Comparison of ENCODE assay signal across 29 cellular contexts in the genomic region with DNA sequence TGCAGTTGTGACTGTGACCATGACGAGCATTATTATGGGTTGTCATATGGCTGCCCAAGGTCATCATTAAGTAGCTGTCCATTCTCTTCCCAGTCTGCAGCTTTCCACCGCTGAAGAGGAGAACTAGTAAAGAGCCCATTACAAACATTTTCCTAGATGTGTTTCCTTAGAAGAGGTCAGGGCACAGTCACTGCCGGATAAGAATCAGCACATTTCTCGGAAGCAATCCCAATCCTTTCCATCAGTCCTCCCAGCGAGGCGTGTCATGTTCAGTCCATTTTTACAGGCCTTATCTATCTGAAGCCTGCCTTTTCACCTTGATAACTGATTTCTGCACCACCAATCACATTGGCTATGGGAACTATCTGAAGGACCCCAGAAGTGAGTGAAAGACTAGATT.
"Had no signal": no experiment of that assay in that cellular context is flagged by ENCODE, and none has a peak within 500 bp of the region (broad histone marks: within the 10 kb centered on the region; RNA-seq: fewer than 3 reads in every experiment).

No MANE protein-coding gene starts in this region.

- ATAC-seq: naive thymus-derived CD4-positive, alpha-beta T cell; natural killer cell; pancreas; right lobe of liver; stimulated activated memory B cell treated with anti-CD40 and anti-IgM and Interleukin-4, amounts not matched to agents 10 μg/mL and 1 μg/mL and 100 μg/mL, for 72 hours; stimulated activated naive CD8-positive, alpha-beta T cell treated with anti-CD3 and anti-CD28 coated beads, Interleukin-15, amount 100 ng/mL, for 72 hours; stimulated activated naive CD8-positive, alpha-beta T cell treated with anti-CD3 and anti-CD28 coated beads, Interleukin-15, Interleukin-2, amounts not matched to agents 100 U/mL and 50 U/mL, for 24 hours had no signal

- DNase-seq: naive thymus-derived CD4-positive, alpha-beta T cell; natural killer cell; nucleus accumbens; pancreas; retina; right cardiac atrium; right lobe of liver; spleen; stimulated activated CD4-positive, alpha-beta T cell treated with anti-CD3 and anti-CD28 coated beads, Interleukin-12 subunit alpha, Interleukin-12 subunit beta, amount 100 ng/mL, for 4 hours; stimulated activated CD4-positive, alpha-beta T cell treated with anti-CD3 and anti-CD28 coated beads, Interleukin-1b, Interleukin-23, amount 100 ng/mL, for 48 hours; stimulated activated CD4-positive, alpha-beta T cell treated with anti-CD3 and anti-CD28 coated beads, Interleukin-4, amount 100 ng/mL, for 1 hour; stimulated activated CD4-positive, alpha-beta T cell treated with anti-CD3 and anti-CD28 coated beads, Interleukin-4, amount 100 ng/mL, for 4 hours; stimulated activated CD8-positive, alpha-beta memory T cell treated with anti-CD3 and anti-CD28 coated beads, Interleukin-4, amount 100 ng/mL, for 48 hours; stimulated activated naive CD4-positive, alpha-beta T cell; stimulated activated naive CD8-positive, alpha-beta T cell treated with anti-CD3 and anti-CD28 coated beads, Interleukin-15, amount 100 ng/mL, for 72 hours; stimulated activated naive CD8-positive, alpha-beta T cell treated with anti-CD3 and anti-CD28 coated beads, Interleukin-15, Interleukin-2, amounts not matched to agents 100 U/mL and 50 U/mL, for 24 hours; substantia nigra; testis; tibial artery; transverse colon; upper lobe of left lung had no signal

- FAIRE-seq: pancreas, urothelium cell line had no signal

- H3K36me3 ChIP-seq: neutrophil, pancreas, prostate gland, right lobe of liver, spleen, suprapubic skin, tibial artery, transverse colon, upper lobe of left lung, vagina had no signal

- H3K9me3 ChIP-seq: neutrophil, pancreas, prostate gland, right lobe of liver, spleen, suprapubic skin, testis, tibial artery, transverse colon, upper lobe of left lung, vagina had no signal

- H3K27me3 ChIP-seq: pancreas, right lobe of liver, suprapubic skin, testis, tibial artery, transverse colon, upper lobe of left lung, vagina had no signal

- H3K4me3 ChIP-seq: pancreas, prostate gland, right lobe of liver, skin epidermis, smooth muscle cell, spleen, suprapubic skin, testis, tibial artery, transverse colon, upper lobe of left lung, vagina had no signal

- H3K4me2 ChIP-seq: smooth muscle cell had no signal

- H3K27ac ChIP-seq: neutrophil, pancreas, prostate gland, right lobe of liver, skin epidermis, spleen, suprapubic skin, testis, tibial artery, transverse colon, upper lobe of left lung, vagina had no signal

- H3K4me1 ChIP-seq: pancreas, prostate gland, right lobe of liver, spleen, suprapubic skin, testis, tibial artery, transverse colon, upper lobe of left lung, vagina had no signal
